ENCODE assay signal across 26 cellular contexts in the genomic region with DNA sequence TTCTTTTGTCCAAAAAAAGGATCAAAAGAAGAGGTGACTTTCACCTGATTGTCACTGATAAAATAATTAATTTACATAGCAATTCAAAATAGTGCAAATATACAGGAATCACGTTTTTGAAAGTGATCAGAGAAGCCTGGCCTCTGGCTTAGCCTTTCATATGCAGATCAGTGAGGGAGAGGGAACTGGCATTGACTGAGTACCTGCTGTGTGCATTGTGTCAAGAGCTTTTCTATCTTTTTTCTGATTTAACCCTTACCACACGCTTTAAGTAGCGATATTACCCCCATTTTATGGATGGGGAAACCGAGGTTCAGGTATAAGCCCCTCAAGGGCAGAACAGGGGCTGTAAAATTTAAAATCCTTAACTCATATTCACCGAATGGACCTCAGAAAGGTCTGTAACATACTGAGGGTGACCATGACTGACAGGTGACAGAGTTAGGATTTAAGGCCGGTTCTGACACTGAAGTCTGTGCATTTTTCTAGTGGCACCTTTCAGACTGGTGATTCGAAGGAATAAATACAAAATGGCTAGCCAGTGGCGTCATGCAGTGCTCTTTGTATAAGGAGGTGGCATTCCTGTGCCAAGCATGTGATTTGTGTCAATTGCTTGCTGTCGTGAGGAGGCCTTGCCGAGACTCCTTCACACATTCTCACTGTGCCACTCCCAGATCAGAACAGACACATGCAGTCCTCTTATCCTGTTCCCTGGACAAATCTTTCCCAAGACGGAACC.
"Had no signal": no experiment of that assay in that cellular context is flagged by ENCODE, and none has a peak within 500 bp of the region (broad histone marks: within the 10 kb centered on the region; RNA-seq: fewer than 3 reads in every experiment).

No MANE protein-coding gene starts in this region.

- H3K27ac ChIP-seq: esophagus muscularis mucosa, foreskin keratinocyte, heart right ventricle, left lung, neutrophil, skin epidermis, uterus had no signal

- DNase-seq: activated CD4-positive, alpha-beta T cell treated with anti-CD3 and anti-CD28 coated beads, Interleukin-2, amount 50 U/mL, for 1 hour; activated CD8-positive, alpha-beta memory T cell treated with anti-CD3 and anti-CD28 coated beads, Interleukin-2, amount 10 ng/mL, durations not matched to agents 7 days and 5 days; activated CD8-positive, alpha-beta T cell treated with anti-CD3 and anti-CD28 coated beads, Interleukin-2, amount 10 ng/mL, durations not matched to agents 7 days and 5 days; activated naive CD4-positive, alpha-beta T cell; activated T-cell treated with anti-CD3 and anti-CD28 coated beads, Interleukin-2, amount 50 U/mL, for 72 hours; anterior cingulate cortex; foreskin keratinocyte; heart right ventricle; kidney glomerular epithelial cell; left lung; stimulated activated CD4-positive, alpha-beta T cell treated with anti-CD3 and anti-CD28 coated beads, Interleukin-12 subunit alpha, Interleukin-12 subunit beta, amount 100 ng/mL, for 4 hours; stimulated activated CD4-positive, alpha-beta T cell treated with anti-CD3 and anti-CD28 coated beads, Interleukin-4, amount 100 ng/mL, for 1 hour; stimulated activated naive CD8-positive, alpha-beta T cell treated with anti-CD3 and anti-CD28 coated beads, Interleukin-15, amount 100 ng/mL, for 72 hours; substantia nigra; T-helper 2 cell; uterus had no signal

- H3K27ac Mint-ChIP-seq: activated CD8-positive, alpha-beta memory T cell treated with anti-CD3 and anti-CD28 coated beads, Interleukin-2, amount 10 ng/mL, durations not matched to agents 7 days and 5 days; activated CD8-positive, alpha-beta T cell treated with anti-CD3 and anti-CD28 coated beads, Interleukin-2, amount 10 ng/mL, durations not matched to agents 7 days and 5 days; activated naive CD8-positive, alpha-beta T cell; dendritic cell treated with granulocyte-macrophage colony-stimulating factor and Interleukin-4, amounts not matched to agents 40 ng/mL and 50 ng/mL, for 4 days; nephron; stimulated activated effector memory CD8-positive, alpha-beta T cell treated with anti-CD3 and anti-CD28 coated beads, Interleukin-12 subunit alpha, Interleukin-12 subunit beta, amount 100 ng/mL, for 72 hours; stimulated activated naive CD8-positive, alpha-beta T cell treated with anti-CD3 and anti-CD28 coated beads, Interleukin-15, amount 100 ng/mL, for 72 hours; type B pancreatic cell had no signal

- H3K27me3 ChIP-seq: esophagus muscularis mucosa, foreskin keratinocyte, left lung, uterus had no signal

- H3K4me3 ChIP-seq: esophagus muscularis mucosa, heart right ventricle, left lung, lung, skin epidermis, uterus had no signal

- H3K4me1 ChIP-seq: esophagus muscularis mucosa, foreskin keratinocyte, heart right ventricle, left lung, uterus had no signal

- H3K27me3 Mint-ChIP-seq: activated naive CD8-positive, alpha-beta T cell; type B pancreatic cell had no signal

- H3K9me3 ChIP-seq: esophagus muscularis mucosa, heart right ventricle, left lung, neutrophil, uterus had no signal

- H3K9me3 Mint-ChIP-seq: activated T-cell treated with anti-CD3 and anti-CD28 coated beads, Interleukin-2, amount 50 U/mL, for 72 hours; central memory CD8-positive, alpha-beta T cell; dendritic cell treated with granulocyte-macrophage colony-stimulating factor and Interleukin-4, amounts not matched to agents 40 ng/mL and 50 ng/mL, for 4 days; nephron; stimulated activated effector memory CD8-positive, alpha-beta T cell treated with anti-CD3 and anti-CD28 coated beads, Interleukin-12 subunit alpha, Interleukin-12 subunit beta, amount 100 ng/mL, for 72 hours; stimulated activated naive CD8-positive, alpha-beta T cell treated with anti-CD3 and anti-CD28 coated beads, Interleukin-15, amount 100 ng/mL, for 72 hours had no signal

- H3K36me3 ChIP-seq: esophagus muscularis mucosa, heart right ventricle, left lung, neutrophil, uterus had no signal

- H3K36me3 Mint-ChIP-seq: activated CD8-positive, alpha-beta memory T cell treated with anti-CD3 and anti-CD28 coated beads, Interleukin-2, amount 10 ng/mL, durations not matched to agents 7 days and 5 days; activated naive CD8-positive, alpha-beta T cell; stimulated activated effector memory CD8-positive, alpha-beta T cell treated with anti-CD3 and anti-CD28 coated beads, Interleukin-12 subunit alpha, Interleukin-12 subunit beta, amount 100 ng/mL, for 72 hours had no signal

- H3K4me3 Mint-ChIP-seq: activated CD8-positive, alpha-beta memory T cell treated with anti-CD3 and anti-CD28 coated beads, Interleukin-2, amount 10 ng/mL, durations not matched to agents 7 days and 5 days; activated CD8-positive, alpha-beta T cell treated with anti-CD3 and anti-CD28 coated beads, Interleukin-2, amount 10 ng/mL, durations not matched to agents 7 days and 5 days; activated naive CD8-positive, alpha-beta T cell; activated T-cell treated with anti-CD3 and anti-CD28 coated beads, Interleukin-2, amount 50 U/mL, for 72 hours; central memory CD8-positive, alpha-beta T cell; dendritic cell treated with granulocyte-macrophage colony-stimulating factor and Interleukin-4, amounts not matched to agents 40 ng/mL and 50 ng/mL, for 4 days; nephron; stimulated activated effector memory CD8-positive, alpha-beta T cell treated with anti-CD3 and anti-CD28 coated beads, Interleukin-12 subunit alpha, Interleukin-12 subunit beta, amount 100 ng/mL, for 72 hours; stimulated activated naive CD8-positive, alpha-beta T cell treated with anti-CD3 and anti-CD28 coated beads, Interleukin-15, amount 100 ng/mL, for 72 hours; type B pancreatic cell had no signal

- H3K4me1 Mint-ChIP-seq: activated CD8-positive, alpha-beta memory T cell treated with anti-CD3 and anti-CD28 coated beads, Interleukin-2, amount 10 ng/mL, durations not matched to agents 7 days and 5 days; central memory CD8-positive, alpha-beta T cell; stimulated activated effector memory CD8-positive, alpha-beta T cell treated with anti-CD3 and anti-CD28 coated beads, Interleukin-12 subunit alpha, Interleukin-12 subunit beta, amount 100 ng/mL, for 72 hours; stimulated activated naive CD8-positive, alpha-beta T cell treated with anti-CD3 and anti-CD28 coated beads, Interleukin-15, amount 100 ng/mL, for 72 hours had no signal
